Comparison of ENCODE assay signal across 14 cellular contexts in genomic region chr12:25084816-25085215, GRCh38.
"Had no signal": no experiment of that assay in that cellular context is flagged by ENCODE, and none has a peak within 500 bp of the region (broad histone marks: within the 10 kb centered on the region; RNA-seq: fewer than 3 reads in every experiment).

No MANE protein-coding gene starts in this region.

- H3K27me3 Mint-ChIP-seq: activated CD4-positive, alpha-beta memory T cell treated with anti-CD3 and anti-CD28 coated beads for 36 hours; type B pancreatic cell had no signal

- H3K4me1 ChIP-seq: parathyroid adenoma had no signal

- H3K4me3 Mint-ChIP-seq: activated CD4-positive, alpha-beta memory T cell treated with anti-CD3 and anti-CD28 coated beads for 36 hours; activated T-cell treated with anti-CD3 and anti-CD28 coated beads, Interleukin-2, amount 50 U/mL, for 4 hours; type B pancreatic cell had no signal

- H3K9me3 ChIP-seq: body of pancreas had no signal

- DNase-seq: activated CD4-positive, alpha-beta memory T cell treated with anti-CD3 and anti-CD28 coated beads for 36 hours; activated CD4-positive, alpha-beta T cell treated with anti-CD3 and anti-CD28 coated beads for 1 hour; activated effector memory CD4-positive, alpha-beta T cell treated with anti-CD3 and anti-CD28 coated beads, Interleukin-2, amount 50 U/mL, for 16 hours; activated T-cell treated with anti-CD3 and anti-CD28 coated beads, Interleukin-2, amount 50 U/mL, for 4 hours; amniotic stem cell; body of pancreas; cerebellar nuclear complex; dermis blood vessel endothelial cell; mammary epithelial cell; small intestine had no signal

- H3K79me2 ChIP-seq: parathyroid adenoma had no signal

- H3K4me3 ChIP-seq: body of pancreas had no signal

- H3K9ac ChIP-seq: parathyroid adenoma had no signal

- H3K9me3 Mint-ChIP-seq: activated CD4-positive, alpha-beta memory T cell treated with anti-CD3 and anti-CD28 coated beads for 36 hours; activated naive CD4-positive, alpha-beta T cell treated with anti-CD3 and anti-CD28 coated beads, Interleukin-2, amount 50 U/mL, for 72 hours; activated T-cell treated with anti-CD3 and anti-CD28 coated beads, Interleukin-2, amount 50 U/mL, for 4 hours; type B pancreatic cell had no signal

- ATAC-seq: activated naive CD4-positive, alpha-beta T cell treated with anti-CD3 and anti-CD28 coated beads, Interleukin-2, amount 50 U/mL, for 72 hours; activated T-cell treated with anti-CD3 and anti-CD28 coated beads, Interleukin-2, amount 50 U/mL, for 4 hours; body of pancreas; left lobe of liver had no signal

- H3K27ac ChIP-seq: body of pancreas, parathyroid adenoma had no signal

- H2AFZ ChIP-seq: parathyroid adenoma had no signal

- H3K27ac Mint-ChIP-seq: activated CD4-positive, alpha-beta memory T cell treated with anti-CD3 and anti-CD28 coated beads for 36 hours; type B pancreatic cell had no signal

- H3K27me3 ChIP-seq: body of pancreas had no signal
